ENCODE assay signal across 9 cellular contexts in the genomic region with DNA sequence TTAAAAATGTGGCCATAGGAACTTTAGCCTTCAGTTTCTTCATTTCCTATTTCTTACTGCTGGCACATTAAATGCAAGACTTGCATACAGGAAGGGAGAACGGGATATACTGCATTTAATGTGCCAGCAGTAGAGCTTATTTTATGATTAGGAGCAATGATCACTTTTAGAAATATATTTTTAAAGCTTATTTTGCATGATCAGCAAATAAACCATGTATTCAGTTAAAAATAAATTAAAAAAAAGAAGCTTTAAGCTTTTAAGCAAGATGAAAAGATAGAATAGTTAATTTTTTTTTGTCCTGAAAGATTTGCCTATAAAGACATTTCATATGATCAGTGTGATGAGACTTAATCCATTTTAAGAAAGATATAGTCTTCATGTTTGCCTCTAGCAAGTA. TPM values are rescaled to one million over a fixed set of nuclear protein-coding genes. Genes with fewer than 3 reads are reported as not detected.
"Had no signal": no experiment of that assay in that cellular context is flagged by ENCODE, and none has a peak within 500 bp of the region (broad histone marks: within the 10 kb centered on the region; RNA-seq: fewer than 3 reads in every experiment).

No MANE protein-coding gene starts in this region.

- ATAC-seq: GM23338 had no signal

- H3K9ac ChIP-seq: KMS-11 had no signal

- H3K27ac ChIP-seq: KMS-11 had no signal

- H3K4me3 ChIP-seq: GM23338 had no signal

- H3K4me2 ChIP-seq: GM23338, KMS-11 had no signal

- FAIRE-seq: H54, HTR-8/SVneo had no signal

- DNase-seq: H9, HCEC 1CT, Karpas-422, KBM-7 had no signal

RNA-seq across cellular contexts. Expression of gene HCRTR2, which starts 36.4 kb away (rescaled TPM):
- total RNA-seq: GM23338, H9, HT-29 had no signal
